Comparison of ENCODE assay signal across 2 cellular contexts in the genomic region with DNA sequence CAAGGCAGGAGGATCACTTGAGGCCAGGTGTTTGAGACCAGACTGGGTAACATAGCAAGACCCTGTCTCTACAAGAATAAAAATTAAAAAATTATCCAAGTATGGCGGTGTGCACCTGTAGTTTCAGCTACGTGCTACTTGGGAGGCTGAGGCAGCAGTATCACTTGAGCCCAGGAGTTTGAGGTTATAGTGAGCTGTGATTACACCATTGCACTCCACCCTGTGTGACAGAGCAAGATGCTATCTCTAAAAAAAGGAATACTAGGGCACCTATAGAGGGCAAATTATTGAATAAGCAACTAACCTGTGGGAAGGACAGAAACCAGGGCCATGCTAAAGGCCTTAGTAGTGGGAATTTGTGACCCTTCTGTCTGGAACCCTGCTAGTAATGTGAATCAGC.
TF ChIP-seq lines count a peak whose summit lies in the region.

No MANE protein-coding gene starts in this region.

TF ChIP-seq in IMR-90, 13 proteins besides CTCF, POLR2A, EP300 and RAD21:
- TF ChIP-seq MAZ (IDR thresholded peaks at IDR 0.05; ENCODE audit: borderline replicate concordance, low read depth, low read length) (no peak), MAFK (IDR thresholded peaks at IDR 0.05; ENCODE audit: low read depth, low read length) (no peak), CEBPB (IDR thresholded peaks at IDR 0.05; ENCODE audit: low read depth, low read length) (no peak), RFX5 (IDR thresholded peaks at IDR 0.05; ENCODE audit: low read depth, low read length) (no peak), RCOR1 (IDR thresholded peaks at IDR 0.05; ENCODE audit: insufficient replicate concordance, low read length) (no peak), NFE2L2 (IDR thresholded peaks at IDR 0.05; ENCODE audit: low read depth, low read length) (no peak), FOS (IDR thresholded peaks at IDR 0.05; ENCODE audit: low read depth, low read length) (no peak), BHLHE40 (IDR thresholded peaks at IDR 0.05; ENCODE audit: low read depth, low read length) (no peak), CHD1 (IDR thresholded peaks at IDR 0.05; ENCODE audit: low read depth, low read length) (no peak), SMC3 (IDR thresholded peaks at IDR 0.05; ENCODE audit: low read depth, low read length) (no peak), MXI1 (IDR thresholded peaks at IDR 0.05; ENCODE audit: borderline replicate concordance, low read depth, low read length) (no peak)
- TF ChIP-seq, protein P1, sequence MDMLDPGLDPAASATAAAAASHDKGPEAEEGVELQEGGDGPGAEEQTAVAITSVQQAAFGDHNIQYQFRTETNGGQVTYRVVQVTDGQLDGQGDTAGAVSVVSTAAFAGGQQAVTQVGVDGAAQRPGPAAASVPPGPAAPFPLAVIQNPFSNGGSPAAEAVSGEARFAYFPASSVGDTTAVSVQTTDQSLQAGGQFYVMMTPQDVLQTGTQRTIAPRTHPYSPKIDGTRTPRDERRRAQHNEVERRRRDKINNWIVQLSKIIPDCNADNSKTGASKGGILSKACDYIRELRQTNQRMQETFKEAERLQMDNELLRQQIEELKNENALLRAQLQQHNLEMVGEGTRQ (IDR thresholded peaks at IDR 0.05; ENCODE audit: low read depth, low read length) = no peak
- TF ChIP-seq, protein P2, sequence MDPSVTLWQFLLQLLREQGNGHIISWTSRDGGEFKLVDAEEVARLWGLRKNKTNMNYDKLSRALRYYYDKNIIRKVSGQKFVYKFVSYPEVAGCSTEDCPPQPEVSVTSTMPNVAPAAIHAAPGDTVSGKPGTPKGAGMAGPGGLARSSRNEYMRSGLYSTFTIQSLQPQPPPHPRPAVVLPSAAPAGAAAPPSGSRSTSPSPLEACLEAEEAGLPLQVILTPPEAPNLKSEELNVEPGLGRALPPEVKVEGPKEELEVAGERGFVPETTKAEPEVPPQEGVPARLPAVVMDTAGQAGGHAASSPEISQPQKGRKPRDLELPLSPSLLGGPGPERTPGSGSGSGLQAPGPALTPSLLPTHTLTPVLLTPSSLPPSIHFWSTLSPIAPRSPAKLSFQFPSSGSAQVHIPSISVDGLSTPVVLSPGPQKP (IDR thresholded peaks at IDR 0.05; ENCODE audit: borderline replicate concordance, low read depth, low read length) = no peak

TF ChIP-seq in K562, 482 proteins besides CTCF, POLR2A, EP300 and RAD21 (continues in another document):
- TF ChIP-seq SREBF2 (CRISPR knock-in tag; IDR thresholded peaks at IDR 0.05) (no peak), TGIF2 (CRISPR knock-in tag; IDR thresholded peaks at IDR 0.05) (no peak), ZNF507 (tag; conservative IDR thresholded peaks at IDR 0.05) (no peak), NR2C2 (CRISPR knock-in tag; IDR thresholded peaks at IDR 0.05) (no peak), NR2C2 (tag; IDR thresholded peaks at IDR 0.05) (no peak), SMC3 (conservative IDR thresholded peaks at IDR 0.05; ENCODE audit: insufficient read depth, low read depth, low read length) (no peak), BRCA1 (IDR thresholded peaks at IDR 0.05) (no peak), BRCA1 (CRISPR knock-in tag; IDR thresholded peaks at IDR 0.05) (no peak), KHSRP (IDR thresholded peaks at IDR 0.05) (no peak), ZNF263 (CRISPR knock-in tag; IDR thresholded peaks at IDR 0.05; ENCODE audit: borderline replicate concordance) (no peak), ZC3H11A (IDR thresholded peaks at IDR 0.05; ENCODE audit: low read depth, low read length) (no peak), TAL1 (IDR thresholded peaks at IDR 0.05) (peak; percentile 30; the same call in 1 of the 2 replicates), SP2 (IDR thresholded peaks at IDR 0.05; ENCODE audit: extremely low read depth, low read depth, low read length, poor library complexity, severe bottlenecking) (no peak), PCBP1 (IDR thresholded peaks at IDR 0.05; ENCODE audit: low read depth, low read length, poor library complexity, severe bottlenecking) (no peak), SMARCB1 (IDR thresholded peaks at IDR 0.05; ENCODE audit: insufficient read length, low read depth) (no peak), TCF3 (CRISPR knock-in tag; IDR thresholded peaks at IDR 0.05) (0 out of 2 replicates have a peak, but pooled peaks have one; percentile 20), CBFA2T3 (IDR thresholded peaks at IDR 0.05) (peak; percentile 45; the same call in 1 of the 2 replicates), TSC22D4 (tag; IDR thresholded peaks at IDR 0.05) (no peak), RCOR1 (IDR thresholded peaks at IDR 0.05; ENCODE audit: borderline replicate concordance in 1 of 2, low read depth in 2 of 2, low read length in 2 of 2) (peak in 1 of 2 experiments; percentile 77; a peak in 2 of 4 replicates), GTF2E2 (tag; IDR thresholded peaks at IDR 0.05) (no peak), KLF1 (tag; IDR thresholded peaks at IDR 0.05) (no peak), KDM1A (IDR thresholded peaks at IDR 0.05) (peak in 1 of 2 experiments; percentile 40; a peak in 1 of 4 replicates), DPF2 (IDR thresholded peaks at IDR 0.05) (0 out of 2 replicates have a peak, but pooled peaks have one; percentile 16), CREBBP (IDR thresholded peaks at IDR 0.05; ENCODE audit: low read depth, low read length) (no peak), HOXB6 (CRISPR knock-in tag; IDR thresholded peaks at IDR 0.05; ENCODE audit: borderline replicate concordance) (no peak), SNRNP70 (optimal IDR thresholded peaks at IDR 0.05; ENCODE audit: low read depth, low read length) (no peak), JUND (IDR thresholded peaks at IDR 0.05; ENCODE audit: borderline replicate concordance, low read depth, low read length) (no peak), JUND (tag; IDR thresholded peaks at IDR 0.05; ENCODE audit: borderline replicate concordance, low read depth, low read length) (no peak), L3MBTL2 (IDR thresholded peaks at IDR 0.05) (no peak), ELF4 (CRISPR knock-in tag; IDR thresholded peaks at IDR 0.05) (no peak), ETV1 (tag; conservative IDR thresholded peaks at IDR 0.05; ENCODE audit: low read depth) (no peak), ZNF561 (CRISPR knock-in tag; conservative IDR thresholded peaks at IDR 0.05) (no peak), CREB1 (IDR thresholded peaks at IDR 0.05) (no peak), CREB1 (CRISPR knock-in tag; IDR thresholded peaks at IDR 0.05) (no peak), MCM7 (IDR thresholded peaks at IDR 0.05) (no peak), NFE2 (IDR thresholded peaks at IDR 0.05; ENCODE audit: low read depth) (peak; percentile 48), MTA2 (IDR thresholded peaks at IDR 0.05; ENCODE audit: low read depth) (no peak), PCBP2 (IDR thresholded peaks at IDR 0.05; ENCODE audit: low read depth, low read length, poor library complexity, severe bottlenecking) (no peak), FOSL1 (tag; conservative IDR thresholded peaks at IDR 0.05) (no peak), BHLHE40 (IDR thresholded peaks at IDR 0.05; ENCODE audit: low read length) (no peak), BRD4 (IDR thresholded peaks at IDR 0.05) (no peak)
- TF ChIP-seq, protein P3, sequence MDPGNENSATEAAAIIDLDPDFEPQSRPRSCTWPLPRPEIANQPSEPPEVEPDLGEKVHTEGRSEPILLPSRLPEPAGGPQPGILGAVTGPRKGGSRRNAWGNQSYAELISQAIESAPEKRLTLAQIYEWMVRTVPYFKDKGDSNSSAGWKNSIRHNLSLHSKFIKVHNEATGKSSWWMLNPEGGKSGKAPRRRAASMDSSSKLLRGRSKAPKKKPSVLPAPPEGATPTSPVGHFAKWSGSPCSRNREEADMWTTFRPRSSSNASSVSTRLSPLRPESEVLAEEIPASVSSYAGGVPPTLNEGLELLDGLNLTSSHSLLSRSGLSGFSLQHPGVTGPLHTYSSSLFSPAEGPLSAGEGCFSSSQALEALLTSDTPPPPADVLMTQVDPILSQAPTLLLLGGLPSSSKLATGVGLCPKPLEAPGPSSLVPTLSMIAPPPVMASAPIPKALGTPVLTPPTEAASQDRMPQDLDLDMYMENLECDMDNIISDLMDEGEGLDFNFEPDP (CRISPR knock-in tag; IDR thresholded peaks at IDR 0.05) = no peak
- TF ChIP-seq, protein P4, sequence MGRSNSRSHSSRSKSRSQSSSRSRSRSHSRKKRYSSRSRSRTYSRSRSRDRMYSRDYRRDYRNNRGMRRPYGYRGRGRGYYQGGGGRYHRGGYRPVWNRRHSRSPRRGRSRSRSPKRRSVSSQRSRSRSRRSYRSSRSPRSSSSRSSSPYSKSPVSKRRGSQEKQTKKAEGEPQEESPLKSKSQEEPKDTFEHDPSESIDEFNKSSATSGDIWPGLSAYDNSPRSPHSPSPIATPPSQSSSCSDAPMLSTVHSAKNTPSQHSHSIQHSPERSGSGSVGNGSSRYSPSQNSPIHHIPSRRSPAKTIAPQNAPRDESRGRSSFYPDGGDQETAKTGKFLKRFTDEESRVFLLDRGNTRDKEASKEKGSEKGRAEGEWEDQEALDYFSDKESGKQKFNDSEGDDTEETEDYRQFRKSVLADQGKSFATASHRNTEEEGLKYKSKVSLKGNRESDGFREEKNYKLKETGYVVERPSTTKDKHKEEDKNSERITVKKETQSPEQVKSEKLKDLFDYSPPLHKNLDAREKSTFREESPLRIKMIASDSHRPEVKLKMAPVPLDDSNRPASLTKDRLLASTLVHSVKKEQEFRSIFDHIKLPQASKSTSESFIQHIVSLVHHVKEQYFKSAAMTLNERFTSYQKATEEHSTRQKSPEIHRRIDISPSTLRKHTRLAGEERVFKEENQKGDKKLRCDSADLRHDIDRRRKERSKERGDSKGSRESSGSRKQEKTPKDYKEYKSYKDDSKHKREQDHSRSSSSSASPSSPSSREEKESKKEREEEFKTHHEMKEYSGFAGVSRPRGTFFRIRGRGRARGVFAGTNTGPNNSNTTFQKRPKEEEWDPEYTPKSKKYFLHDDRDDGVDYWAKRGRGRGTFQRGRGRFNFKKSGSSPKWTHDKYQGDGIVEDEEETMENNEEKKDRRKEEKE (IDR thresholded peaks at IDR 0.05; ENCODE audit: borderline replicate concordance in 1 of 2, control insufficient read depth in 1 of 2, low read depth in 2 of 2, low read length in 1 of 2) = no peak
- TF ChIP-seq, protein P5, sequence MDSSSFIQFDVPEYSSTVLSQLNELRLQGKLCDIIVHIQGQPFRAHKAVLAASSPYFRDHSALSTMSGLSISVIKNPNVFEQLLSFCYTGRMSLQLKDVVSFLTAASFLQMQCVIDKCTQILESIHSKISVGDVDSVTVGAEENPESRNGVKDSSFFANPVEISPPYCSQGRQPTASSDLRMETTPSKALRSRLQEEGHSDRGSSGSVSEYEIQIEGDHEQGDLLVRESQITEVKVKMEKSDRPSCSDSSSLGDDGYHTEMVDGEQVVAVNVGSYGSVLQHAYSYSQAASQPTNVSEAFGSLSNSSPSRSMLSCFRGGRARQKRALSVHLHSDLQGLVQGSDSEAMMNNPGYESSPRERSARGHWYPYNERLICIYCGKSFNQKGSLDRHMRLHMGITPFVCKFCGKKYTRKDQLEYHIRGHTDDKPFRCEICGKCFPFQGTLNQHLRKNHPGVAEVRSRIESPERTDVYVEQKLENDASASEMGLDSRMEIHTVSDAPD (CRISPR knock-in tag; IDR thresholded peaks at IDR 0.05) = no peak
- TF ChIP-seq, protein P6, sequence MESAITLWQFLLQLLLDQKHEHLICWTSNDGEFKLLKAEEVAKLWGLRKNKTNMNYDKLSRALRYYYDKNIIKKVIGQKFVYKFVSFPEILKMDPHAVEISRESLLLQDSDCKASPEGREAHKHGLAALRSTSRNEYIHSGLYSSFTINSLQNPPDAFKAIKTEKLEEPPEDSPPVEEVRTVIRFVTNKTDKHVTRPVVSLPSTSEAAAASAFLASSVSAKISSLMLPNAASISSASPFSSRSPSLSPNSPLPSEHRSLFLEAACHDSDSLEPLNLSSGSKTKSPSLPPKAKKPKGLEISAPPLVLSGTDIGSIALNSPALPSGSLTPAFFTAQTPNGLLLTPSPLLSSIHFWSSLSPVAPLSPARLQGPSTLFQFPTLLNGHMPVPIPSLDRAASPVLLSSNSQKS (CRISPR knock-in tag; IDR thresholded peaks at IDR 0.05) = no peak
- TF ChIP-seq, protein P7, sequence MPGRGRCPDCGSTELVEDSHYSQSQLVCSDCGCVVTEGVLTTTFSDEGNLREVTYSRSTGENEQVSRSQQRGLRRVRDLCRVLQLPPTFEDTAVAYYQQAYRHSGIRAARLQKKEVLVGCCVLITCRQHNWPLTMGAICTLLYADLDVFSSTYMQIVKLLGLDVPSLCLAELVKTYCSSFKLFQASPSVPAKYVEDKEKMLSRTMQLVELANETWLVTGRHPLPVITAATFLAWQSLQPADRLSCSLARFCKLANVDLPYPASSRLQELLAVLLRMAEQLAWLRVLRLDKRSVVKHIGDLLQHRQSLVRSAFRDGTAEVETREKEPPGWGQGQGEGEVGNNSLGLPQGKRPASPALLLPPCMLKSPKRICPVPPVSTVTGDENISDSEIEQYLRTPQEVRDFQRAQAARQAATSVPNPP (IDR thresholded peaks at IDR 0.05; ENCODE audit: borderline replicate concordance, insufficient read depth, insufficient read length) = no peak
- TF ChIP-seq, protein P8, sequence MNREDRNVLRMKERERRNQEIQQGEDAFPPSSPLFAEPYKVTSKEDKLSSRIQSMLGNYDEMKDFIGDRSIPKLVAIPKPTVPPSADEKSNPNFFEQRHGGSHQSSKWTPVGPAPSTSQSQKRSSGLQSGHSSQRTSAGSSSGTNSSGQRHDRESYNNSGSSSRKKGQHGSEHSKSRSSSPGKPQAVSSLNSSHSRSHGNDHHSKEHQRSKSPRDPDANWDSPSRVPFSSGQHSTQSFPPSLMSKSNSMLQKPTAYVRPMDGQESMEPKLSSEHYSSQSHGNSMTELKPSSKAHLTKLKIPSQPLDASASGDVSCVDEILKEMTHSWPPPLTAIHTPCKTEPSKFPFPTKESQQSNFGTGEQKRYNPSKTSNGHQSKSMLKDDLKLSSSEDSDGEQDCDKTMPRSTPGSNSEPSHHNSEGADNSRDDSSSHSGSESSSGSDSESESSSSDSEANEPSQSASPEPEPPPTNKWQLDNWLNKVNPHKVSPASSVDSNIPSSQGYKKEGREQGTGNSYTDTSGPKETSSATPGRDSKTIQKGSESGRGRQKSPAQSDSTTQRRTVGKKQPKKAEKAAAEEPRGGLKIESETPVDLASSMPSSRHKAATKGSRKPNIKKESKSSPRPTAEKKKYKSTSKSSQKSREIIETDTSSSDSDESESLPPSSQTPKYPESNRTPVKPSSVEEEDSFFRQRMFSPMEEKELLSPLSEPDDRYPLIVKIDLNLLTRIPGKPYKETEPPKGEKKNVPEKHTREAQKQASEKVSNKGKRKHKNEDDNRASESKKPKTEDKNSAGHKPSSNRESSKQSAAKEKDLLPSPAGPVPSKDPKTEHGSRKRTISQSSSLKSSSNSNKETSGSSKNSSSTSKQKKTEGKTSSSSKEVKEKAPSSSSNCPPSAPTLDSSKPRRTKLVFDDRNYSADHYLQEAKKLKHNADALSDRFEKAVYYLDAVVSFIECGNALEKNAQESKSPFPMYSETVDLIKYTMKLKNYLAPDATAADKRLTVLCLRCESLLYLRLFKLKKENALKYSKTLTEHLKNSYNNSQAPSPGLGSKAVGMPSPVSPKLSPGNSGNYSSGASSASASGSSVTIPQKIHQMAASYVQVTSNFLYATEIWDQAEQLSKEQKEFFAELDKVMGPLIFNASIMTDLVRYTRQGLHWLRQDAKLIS (CRISPR knock-in tag; IDR thresholded peaks at IDR 0.05) = no peak
- TF ChIP-seq, protein P2 (CRISPR knock-in tag; IDR thresholded peaks at IDR 0.05) = no peak
